ENCODE assay signal across 8 cellular contexts in the genomic region with DNA sequence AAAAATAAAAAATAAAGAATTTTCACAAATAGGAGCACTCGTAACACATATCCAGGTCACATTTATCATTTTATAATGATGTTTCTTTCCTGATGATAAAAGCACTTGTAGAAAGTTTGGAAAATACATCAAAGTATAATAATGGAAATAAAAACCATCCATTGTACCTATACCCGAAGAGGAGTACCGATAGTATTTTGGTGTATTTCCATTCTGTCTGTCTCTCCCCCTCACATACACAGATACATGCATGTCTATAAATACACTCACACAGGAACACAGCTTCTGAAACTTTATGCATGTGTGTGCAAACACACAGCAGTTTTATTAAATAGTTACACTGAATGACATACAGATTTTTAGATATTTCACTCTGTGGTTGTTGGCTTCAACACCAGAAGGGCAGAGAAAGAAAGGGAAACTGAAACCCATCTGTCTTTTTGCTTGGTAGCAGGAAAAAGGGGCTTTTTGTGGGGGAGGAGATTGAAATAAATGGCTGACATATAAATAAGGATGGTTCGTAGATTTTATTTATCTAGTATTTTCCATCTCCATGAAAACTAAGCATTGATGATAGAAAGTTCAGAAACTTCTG.
A peak's percentile ranks its signal among the peaks of the same experiment; 100 is the strongest.
DNase-seq lines count a peak whose midpoint lies in the region; ATAC-seq and TF ChIP-seq lines count a peak whose summit lies in the region.

No MANE protein-coding gene starts in this region.

- peaks cover 37% of the 10 kb centered on the region for H3K36me3 Mint-ChIP-seq in activated T-cell treated with anti-CD3 and anti-CD28 coated beads, Interleukin-2, amount 50 U/mL, for 24 hours (ENCODE audit: low read depth)

- no peaks in the 10 kb centered on the region for H3K27me3 Mint-ChIP-seq in activated T-cell treated with anti-CD3 and anti-CD28 coated beads, Interleukin-2, amount 50 U/mL, for 24 hours

- H3K27me3 ChIP-seq in brain microvascular endothelial cell (replicated peaks) (no peaks in the 10 kb centered on the region), smooth muscle cell (ENCODE audit: low read depth) (no peaks in the 10 kb centered on the region)

- H3K4me1 Mint-ChIP-seq in activated T-cell treated with anti-CD3 and anti-CD28 coated beads, Interleukin-2, amount 50 U/mL, for 24 hours (ENCODE audit: low read depth) = peaks cover 54% of the 10 kb centered on the region

- H3K9me3 ChIP-seq in smooth muscle cell (replicated peaks; ENCODE audit: low read depth) = no peaks in the 10 kb centered on the region

- in situ Hi-C loops in brain microvascular endothelial cell (cut with HindIII; ENCODE audit: low pct_ligation_motif_present, low sequenced_read_pairs) = no loop called here

- no peak for DNase-seq in activated T-cell treated with anti-CD3 and anti-CD28 coated beads, Interleukin-2, amount 50 U/mL, for 24 hours
- no peak for DNase-seq in activated T-cell treated with anti-CD3 and anti-CD28 coated beads, Interleukin-2, amount 50 U/mL, for 48 hours
- DNase-seq in brain microvascular endothelial cell (no peak), smooth muscle cell (lab: John Stamatoyannopoulos, UW; ENCODE audit: unreplicated experiment) (no peak), globus pallidus (ENCODE audit: low spot score) (no peak), putamen (ENCODE audit: low spot score) (no peak)
- no peak for DNase-seq in NK-92 treated with Interleukin-12 subunit alpha and Interleukin-12 subunit beta, amount 100 ng/mL, for 24 hours (lab: John Stamatoyannopoulos, UW)

- peak overlapping the region; percentile 44 for H3K4me2 ChIP-seq in smooth muscle cell

- H3K27ac Mint-ChIP-seq in activated T-cell treated with anti-CD3 and anti-CD28 coated beads, Interleukin-2, amount 50 U/mL, for 24 hours = peak overlapping the region; percentile 90

- H3K79me2 ChIP-seq in smooth muscle cell (ENCODE audit: low read depth) = peaks cover 36% of the 10 kb centered on the region

- H3K4me3 Mint-ChIP-seq in activated T-cell treated with anti-CD3 and anti-CD28 coated beads, Interleukin-2, amount 50 U/mL, for 24 hours = peak overlapping the region; percentile 72

- H3F3A ChIP-seq in smooth muscle cell (ENCODE audit: low read depth) = peaks cover 33% of the 10 kb centered on the region

- H3K27ac ChIP-seq in brain microvascular endothelial cell (peak overlapping the region; percentile 50), smooth muscle cell (ENCODE audit: low read depth) (peak overlapping the region; percentile 33)

- WGBS in smooth muscle cell (ENCODE audit: low lambda C conversion rate) = 100% methylated on average over 4 of the region's 4 CpGs

- H4K20me1 ChIP-seq in smooth muscle cell (ENCODE audit: low read depth) = peaks cover 42% of the 10 kb centered on the region

- peaks cover 40% of the 10 kb centered on the region for H3K4me1 ChIP-seq in smooth muscle cell (ENCODE audit: low read depth)

- no peak overlapping the region for H3K9ac ChIP-seq in smooth muscle cell (ENCODE audit: low read depth)

- H3K9me3 Mint-ChIP-seq in activated T-cell treated with anti-CD3 and anti-CD28 coated beads, Interleukin-2, amount 50 U/mL, for 24 hours = no peaks in the 10 kb centered on the region

- H3K36me3 ChIP-seq in brain microvascular endothelial cell (replicated peaks) (no peaks in the 10 kb centered on the region), smooth muscle cell (ENCODE audit: low read depth) (no peaks in the 10 kb centered on the region)

- no peak for TF ChIP-seq CTCF in brain microvascular endothelial cell (IDR thresholded peaks at IDR 0.05; ENCODE audit: low read depth, low read length, missing control alignments)
- TF ChIP-seq CTCF in smooth muscle cell (IDR thresholded peaks at IDR 0.05; ENCODE audit: borderline replicate concordance, insufficient read depth, poor library complexity, severe bottlenecking) = no peak

- ATAC-seq in HG03175 (IDR thresholded peaks at IDR 0.05; ENCODE audit: unreplicated experiment) = peak; percentile 59

- peak overlapping the region; percentile 3 for H3K4me3 ChIP-seq in brain microvascular endothelial cell (ENCODE audit: low read depth, low read length)
- H3K4me3 ChIP-seq in smooth muscle cell = no peak overlapping the region

- no peak overlapping the region for H2AFZ ChIP-seq in smooth muscle cell (ENCODE audit: low read depth)
